In genomic region chr19:41968751-41969150, GRCh38 we compare ENCODE assay signal across 22 cellular contexts. TPM values are rescaled to one million over a fixed set of nuclear protein-coding genes. Genes with fewer than 3 reads are reported as not detected.
DNase-seq lines count a peak whose midpoint lies in the region; ATAC-seq, FAIRE-seq and TF ChIP-seq lines count a peak whose summit lies in the region.
"Had no signal": no experiment of that assay in that cellular context is flagged by ENCODE, and none has a peak within 500 bp of the region (broad histone marks: within the 10 kb centered on the region; RNA-seq: fewer than 3 reads in every experiment).

No MANE protein-coding gene starts in this region.

- H3K9me3 ChIP-seq in right cardiac atrium (ENCODE audit: control insufficient read depth, low read length) (no peaks in the 10 kb centered on the region), small intestine (ENCODE audit: control insufficient read depth, low read depth) (no peaks in the 10 kb centered on the region)
- H3K9me3 ChIP-seq: A549 had no signal

- H3K27ac Mint-ChIP-seq in glutamatergic neuron (ENCODE audit: unreplicated experiment) = peak overlapping the region; percentile 55
- H3K27ac Mint-ChIP-seq: CD8-positive, alpha-beta T cell had no signal

- DNase-seq in right cardiac atrium = peak in 2 of 3 donors; percentile 23 to 24
- no peak for DNase-seq in Right ventricle myocardium inferior (ENCODE audit: missing footprints)
- DNase-seq in glutamatergic neuron = no peak
- peak; percentile 21 for DNase-seq in small intestine
- DNase-seq in cerebellar cortex (ENCODE audit: low spot score) = no peak
- DNase-seq in NCI-H2107 (lab: John Stamatoyannopoulos, UW) = no peak
- DNase-seq: AML-193; Calu3; CD8-positive, alpha-beta T cell; DMS 273 treated with DMSO at 0.1 percent for 48 hours; DMS53; DND-41; EL; HCEC 1CT had no signal

- 78% methylated on average over 19 of the region's 19 CpGs for WGBS in right cardiac atrium
- WGBS in small intestine, 3 donors = 50 to 65% (median 50%) methylated on average over 19 of the region's 19 CpGs

- FAIRE-seq in small intestine (lab: Jason Lieb, UNC) = no peak
- FAIRE-seq: A549, GM12878 had no signal

- ATAC-seq in right cardiac atrium (no peak), Right ventricle myocardium inferior (no peak), HG03139 (IDR thresholded peaks at IDR 0.05; ENCODE audit: unreplicated experiment) (no peak)
- ATAC-seq: CD8-positive, alpha-beta T cell; GM12878 had no signal

- H3K36me3 ChIP-seq in small intestine (ENCODE audit: control insufficient read depth in 2 of 2, insufficient read depth in 2 of 2, low read length in 2 of 2) = no peaks in the 10 kb centered on the region

- no peak for TF ChIP-seq CTCF in glutamatergic neuron (IDR thresholded peaks at IDR 0.05; ENCODE audit: partially characterized antibody, unreplicated experiment)

- H3K27ac ChIP-seq in right cardiac atrium (ENCODE audit: low read length) = no peak overlapping the region
- no peak overlapping the region for H3K27ac ChIP-seq in small intestine (ENCODE audit: low read depth in 1 of 2, low read length in 1 of 2)
- H3K27ac ChIP-seq: 22Rv1, A549, HL-60 had no signal

- H3K27me3 ChIP-seq in right cardiac atrium (ENCODE audit: control insufficient read depth, insufficient read depth) = no peaks in the 10 kb centered on the region
- no peaks in the 10 kb centered on the region for H3K27me3 ChIP-seq in small intestine (ENCODE audit: control insufficient read depth in 2 of 2, insufficient read depth in 2 of 2, low read length in 2 of 2)

- intact Hi-C loops in right cardiac atrium (cut with DNase I) = no loop called here
- intact Hi-C loops in Right ventricle myocardium inferior (cut with DNase I) = no loop called here

- peaks cover 11% of the 10 kb centered on the region for H3K27me3 Mint-ChIP-seq in glutamatergic neuron (ENCODE audit: unreplicated experiment)

- H3K36me3 Mint-ChIP-seq in glutamatergic neuron (ENCODE audit: unreplicated experiment) = peaks cover 6% of the 10 kb centered on the region

- H3K4me1 ChIP-seq in right cardiac atrium (ENCODE audit: control insufficient read depth, insufficient read depth, low read length) = no peaks in the 10 kb centered on the region
- H3K4me1 ChIP-seq in small intestine (ENCODE audit: control insufficient read depth in 2 of 2, insufficient read depth in 1 of 2, low read depth in 1 of 2, low read length in 1 of 2) = no peaks in the 10 kb centered on the region
- H3K4me1 ChIP-seq: A549 had no signal

- no peaks in the 10 kb centered on the region for H3K4me1 Mint-ChIP-seq in glutamatergic neuron (ENCODE audit: low read depth, unreplicated experiment)

- H3K4me3 ChIP-seq in right cardiac atrium (ENCODE audit: low read length) (no peak overlapping the region), small intestine (ENCODE audit: low read depth in 1 of 2, low read length in 2 of 2) (no peak overlapping the region)
- H3K4me3 ChIP-seq: A549, GM12878 had no signal

- peaks cover 9% of the 10 kb centered on the region for H3K9me3 Mint-ChIP-seq in glutamatergic neuron (ENCODE audit: unreplicated experiment)
- H3K9me3 Mint-ChIP-seq: CD8-positive, alpha-beta T cell had no signal

- H3K4me3 Mint-ChIP-seq in glutamatergic neuron (ENCODE audit: unreplicated experiment) = no peak overlapping the region
- H3K4me3 Mint-ChIP-seq: CD14-positive monocyte; CD8-positive, alpha-beta T cell had no signal

RNA-seq across cellular contexts. Expression of gene RABAC1, which starts 9.6 kb away (rescaled TPM):
- total RNA-seq in right cardiac atrium = 100 to 1,000 TPM in 1 of 4 donors, 10 to 100 TPM in 3; 79.6 to 113 (median 90.3) TPM
- polyA plus RNA-seq in right cardiac atrium = 140 TPM
- total RNA-seq in Right ventricle myocardium inferior = 68.4 TPM
- total RNA-seq in glutamatergic neuron (ENCODE audit: unreplicated experiment) = 139 TPM
- polyA plus RNA-seq in small intestine = 100 to 1,000 TPM; 183 to 227 (median 206) TPM

RNA-seq across cellular contexts. Expression of gene ATP1A3, which starts 25.3 kb away (rescaled TPM):
- total RNA-seq in right cardiac atrium = 100 to 1,000 TPM; 194 to 295 (median 234) TPM
- polyA plus RNA-seq in right cardiac atrium = 104 TPM
- 342 TPM for total RNA-seq in Right ventricle myocardium inferior
- 650 TPM for total RNA-seq in glutamatergic neuron (ENCODE audit: unreplicated experiment)
- 1 to 10 TPM in 1 of 3 donors, under 1 TPM in 1, not detected in 1; 0.81 to 4.3 TPM for polyA plus RNA-seq in small intestine

RNA-seq across cellular contexts. Expression of gene ERFL, which starts 40.5 kb away (rescaled TPM):
- total RNA-seq in right cardiac atrium = under 1 TPM in 1 of 4 donors, not detected in 3; 0.20 TPM
- polyA plus RNA-seq in right cardiac atrium = 0.02 TPM
- not detected for total RNA-seq in Right ventricle myocardium inferior
- 1.6 TPM for total RNA-seq in glutamatergic neuron (ENCODE audit: unreplicated experiment)
- under 1 TPM in 1 of 3 donors, not detected in 2; 0.21 TPM for polyA plus RNA-seq in small intestine
- total RNA-seq: G401, H4 had no signal
- polyA plus RNA-seq: CD14-positive monocyte had no signal

Comparison
In these comparisons a context has a peak if more than half of its experiments do, and no peak if none do; other contexts are left out.
1. DNase-seq: peak in right cardiac atrium (2 of 3) and small intestine (single experiment); none in Right ventricle myocardium inferior (single experiment), glutamatergic neuron (single experiment), cerebellar cortex (single experiment) and NCI-H2107 (single experiment).